8 cellular contexts compared by ENCODE assay signal in genomic region chr2:27086722-27087446, GRCh38. TPM values are rescaled to one million over a fixed set of nuclear protein-coding genes. Genes with fewer than 3 reads are reported as not detected.
DNase-seq lines count a peak whose midpoint lies in the region; ATAC-seq, FAIRE-seq and TF ChIP-seq lines count a peak whose summit lies in the region.

Gene KHK, plus strand, starts transcription at chr2:27086772. Its CDS starts 488 bp downstream, at chr2:27087260.

- DNase-seq in DMS79 treated with DMSO at 0.1 percent for 48 hours (lab: John Stamatoyannopoulos, UW), result peak; percentile 77
- DNase-seq in MM.1S, result no peak
- DNase-seq in left ventricle myocardium inferior, result peak; percentile 61
- DNase-seq in retina, result peak; percentile 83
- no peak for DNase-seq in RCC 7860 (ENCODE audit: low spot score)
- no peak for DNase-seq in stimulated activated CD8-positive, alpha-beta memory T cell treated with anti-CD3 and anti-CD28 coated beads, Interleukin-4, amount 100 ng/mL, for 48 hours

- H3K4me3 ChIP-seq in MM.1S (ENCODE audit: low read length) (peak within 1 kb of the TSS; percentile 84), left ventricle myocardium inferior (peak within 1 kb of the TSS; percentile 84)

- peak within 1 kb of the TSS; percentile 66 for H3K27ac Mint-ChIP-seq in activated T-helper 17 cell treated with anti-CD3 and anti-CD28 coated beads, Interleukin-2, amount 50 U/mL, for 72 hours

- H3F3A ChIP-seq in MM.1S (ENCODE audit: insufficient read depth, low read length), result peaks cover 20% of the 10 kb centered on the region

- peak; percentile 5 for ATAC-seq in GM19397 (IDR thresholded peaks at IDR 0.05; ENCODE audit: unreplicated experiment)
- ATAC-seq in activated T-helper 17 cell treated with anti-CD3 and anti-CD28 coated beads, Interleukin-2, amount 50 U/mL, for 72 hours (replicated peaks), result peak; percentile 14

- H2AFZ ChIP-seq in MM.1S (ENCODE audit: low read length), result peak within 1 kb of the TSS; percentile 79

- H3K4me1 Mint-ChIP-seq in activated T-helper 17 cell treated with anti-CD3 and anti-CD28 coated beads, Interleukin-2, amount 50 U/mL, for 72 hours, result no peaks in the 10 kb centered on the region

- intact Hi-C loops in left ventricle myocardium inferior (cut with micrococcal nuclease), result loop anchor here (10.0 kb wide), 1 partner anchor 122 kb away; no protein-coding TSS in a partner anchor

- H3K9me3 ChIP-seq in MM.1S (replicated peaks; ENCODE audit: insufficient read depth, low read length) (no peaks in the 10 kb centered on the region), left ventricle myocardium inferior (replicated peaks) (no peaks in the 10 kb centered on the region)

- no peaks in the 10 kb centered on the region for H3K36me3 ChIP-seq in MM.1S (replicated peaks; ENCODE audit: insufficient read depth, low read length)
- H3K36me3 ChIP-seq in left ventricle myocardium inferior, result no peaks in the 10 kb centered on the region

- TF ChIP-seq CTCF in MM.1S (IDR thresholded peaks at IDR 0.05; ENCODE audit: low read length) (no peak), left ventricle myocardium inferior (IDR thresholded peaks at IDR 0.05; ENCODE audit: borderline replicate concordance) (peak; percentile 33)

- H3K4me1 ChIP-seq in MM.1S (ENCODE audit: low read length) (peaks cover 9% of the 10 kb centered on the region), left ventricle myocardium inferior (peaks cover 43% of the 10 kb centered on the region)

- H3K4me3 Mint-ChIP-seq in activated T-helper 17 cell treated with anti-CD3 and anti-CD28 coated beads, Interleukin-2, amount 50 U/mL, for 72 hours, result peak within 1 kb of the TSS; percentile 84

- peaks cover 22% of the 10 kb centered on the region for H3K79me2 ChIP-seq in MM.1S (ENCODE audit: low read length)

- no peaks in the 10 kb centered on the region for H3K9me2 ChIP-seq in MM.1S (replicated peaks; ENCODE audit: insufficient read depth, low read length)

- peak within 1 kb of the TSS; percentile 99 for H3K4me2 ChIP-seq in MM.1S (ENCODE audit: low read depth, low read length)

- FAIRE-seq in RCC 7860 (lab: Jason Lieb, UNC), result no peak

- H3K9ac ChIP-seq in MM.1S (ENCODE audit: low read length), result peak within 1 kb of the TSS; percentile 66

- no peaks in the 10 kb centered on the region for H4K20me1 ChIP-seq in MM.1S (ENCODE audit: insufficient read depth, low read length)

- no peaks in the 10 kb centered on the region for H3K36me3 Mint-ChIP-seq in activated T-helper 17 cell treated with anti-CD3 and anti-CD28 coated beads, Interleukin-2, amount 50 U/mL, for 72 hours (ENCODE audit: low read depth)

- no peaks in the 10 kb centered on the region for H3K27me3 ChIP-seq in MM.1S (replicated peaks; ENCODE audit: insufficient read depth, low read length)
- no peaks in the 10 kb centered on the region for H3K27me3 ChIP-seq in left ventricle myocardium inferior (ENCODE audit: low read depth)

- no peaks in the 10 kb centered on the region for H3K27me3 Mint-ChIP-seq in activated T-helper 17 cell treated with anti-CD3 and anti-CD28 coated beads, Interleukin-2, amount 50 U/mL, for 72 hours

- no peaks in the 10 kb centered on the region for H3K9me3 Mint-ChIP-seq in activated T-helper 17 cell treated with anti-CD3 and anti-CD28 coated beads, Interleukin-2, amount 50 U/mL, for 72 hours

- H3K27ac ChIP-seq in MM.1S (ENCODE audit: low read length) (peak within 1 kb of the TSS; percentile 73), left ventricle myocardium inferior (replicated peaks) (peak within 1 kb of the TSS; percentile 97)

RNA-seq across cellular contexts. Expression of gene KHK, which starts in this region (rescaled TPM):
- 10 to 100 TPM in 1 of 2 donors, 1 to 10 TPM in 1; 5.9 to 10.5 TPM for total RNA-seq in activated T-helper 17 cell treated with anti-CD3 and anti-CD28 coated beads, Interleukin-2, amount 50 U/mL, for 72 hours
- total RNA-seq in left ventricle myocardium inferior, result 2.9 TPM

Comparison
In these comparisons a context has a peak if more than half of its experiments do, and no peak if none do; other contexts are left out.
1. DNase-seq: peak in DMS79 treated with DMSO at 0.1 percent for 48 hours (single experiment), left ventricle myocardium inferior (single experiment) and retina (single experiment); none in MM.1S (single experiment), RCC 7860 (single experiment) and stimulated activated CD8-positive, alpha-beta memory T cell treated with anti-CD3 and anti-CD28 coated beads, Interleukin-4, amount 100 ng/mL, for 48 hours (single experiment).